In genomic region chr17:29505826-29506225, GRCh38 we compare ENCODE assay signal across 19 cellular contexts.
"Had no signal": no experiment of that assay in that cellular context is flagged by ENCODE, and none has a peak within 500 bp of the region (broad histone marks: within the 10 kb centered on the region; RNA-seq: fewer than 3 reads in every experiment).

No MANE protein-coding gene starts in this region.

- H3K27ac ChIP-seq: adrenal gland, gastroesophageal sphincter, psoas muscle, stomach had no signal

- H3K4me3 Mint-ChIP-seq: activated CD4-positive, alpha-beta T cell treated with anti-CD3 and anti-CD28 coated beads, Interleukin-2, amount 10 ng/mL, durations not matched to agents 7 days and 5 days; activated CD8-positive, alpha-beta T cell treated with anti-CD3 and anti-CD28 coated beads, Interleukin-2, amount 10 ng/mL, durations not matched to agents 7 days and 5 days; activated naive CD4-positive, alpha-beta T cell treated with anti-CD3 and anti-CD28 coated beads, Interleukin-2, amount 10 ng/mL, durations not matched to agents 7 days and 5 days; activated T-cell treated with anti-CD3 and anti-CD28 coated beads, Interleukin-2, amount 50 U/mL, for 24 hours; naive thymus-derived CD4-positive, alpha-beta T cell; T-helper 2 cell treated with Interferon-gamma antibody and Interleukin-4, amounts not matched to agents 5 μg/mL and 100 μg/mL, for 36 hours had no signal

- H3K9me3 Mint-ChIP-seq: activated CD4-positive, alpha-beta T cell treated with anti-CD3 and anti-CD28 coated beads, Interleukin-2, amount 10 ng/mL, durations not matched to agents 7 days and 5 days; activated naive CD4-positive, alpha-beta T cell treated with anti-CD3 and anti-CD28 coated beads, Interleukin-2, amount 10 ng/mL, durations not matched to agents 7 days and 5 days; activated T-cell treated with anti-CD3 and anti-CD28 coated beads, Interleukin-2, amount 50 U/mL, for 24 hours; activated T-helper 2 cell treated with anti-CD3 and anti-CD28 coated beads, Interferon-gamma antibody, Interleukin-2, Interleukin-4, amounts not matched to agents 10 μg/mL and 5 μg/mL and 100 μg/mL, durations not matched to agents 14 hours and 24 hours and 36 hours; naive thymus-derived CD4-positive, alpha-beta T cell; T-helper 2 cell treated with Interferon-gamma antibody and Interleukin-4, amounts not matched to agents 5 μg/mL and 100 μg/mL, for 36 hours had no signal

- H3K4me3 ChIP-seq: adrenal gland, gastroesophageal sphincter, psoas muscle, stomach had no signal

- ATAC-seq: activated CD8-positive, alpha-beta T cell treated with anti-CD3 and anti-CD28 coated beads, Interleukin-2, amount 10 ng/mL, durations not matched to agents 7 days and 5 days; esophagus mucosa; gastroesophageal sphincter; naive thymus-derived CD4-positive, alpha-beta T cell; psoas muscle; right cardiac atrium had no signal

- H3K27ac Mint-ChIP-seq: activated CD4-positive, alpha-beta T cell treated with anti-CD3 and anti-CD28 coated beads, Interleukin-2, amount 10 ng/mL, durations not matched to agents 7 days and 5 days; activated CD8-positive, alpha-beta T cell treated with anti-CD3 and anti-CD28 coated beads, Interleukin-2, amount 10 ng/mL, durations not matched to agents 7 days and 5 days; activated naive CD4-positive, alpha-beta T cell treated with anti-CD3 and anti-CD28 coated beads, Interleukin-2, amount 10 ng/mL, durations not matched to agents 7 days and 5 days; activated T-cell treated with anti-CD3 and anti-CD28 coated beads, Interleukin-2, amount 50 U/mL, for 24 hours; activated T-helper 2 cell treated with anti-CD3 and anti-CD28 coated beads, Interferon-gamma antibody, Interleukin-2, Interleukin-4, amounts not matched to agents 10 μg/mL and 5 μg/mL and 100 μg/mL, durations not matched to agents 14 hours and 24 hours and 36 hours; T-helper 2 cell treated with Interferon-gamma antibody and Interleukin-4, amounts not matched to agents 5 μg/mL and 100 μg/mL, for 36 hours had no signal

- H3K4me1 Mint-ChIP-seq: activated CD4-positive, alpha-beta T cell treated with anti-CD3 and anti-CD28 coated beads, Interleukin-2, amount 10 ng/mL, durations not matched to agents 7 days and 5 days; activated naive CD4-positive, alpha-beta T cell treated with anti-CD3 and anti-CD28 coated beads, Interleukin-2, amount 10 ng/mL, durations not matched to agents 7 days and 5 days had no signal

- H3K9me3 ChIP-seq: adrenal gland, gastroesophageal sphincter, psoas muscle, stomach had no signal

- H3K27me3 Mint-ChIP-seq: activated CD4-positive, alpha-beta T cell treated with anti-CD3 and anti-CD28 coated beads, Interleukin-2, amount 10 ng/mL, durations not matched to agents 7 days and 5 days; activated naive CD4-positive, alpha-beta T cell treated with anti-CD3 and anti-CD28 coated beads, Interleukin-2, amount 10 ng/mL, durations not matched to agents 7 days and 5 days; activated T-cell treated with anti-CD3 and anti-CD28 coated beads, Interleukin-2, amount 50 U/mL, for 24 hours; naive thymus-derived CD4-positive, alpha-beta T cell had no signal

- DNase-seq: activated CD4-positive, alpha-beta T cell treated with anti-CD3 and anti-CD28 coated beads, Interleukin-2, amount 10 ng/mL, durations not matched to agents 7 days and 5 days; activated CD8-positive, alpha-beta T cell treated with anti-CD3 and anti-CD28 coated beads, Interleukin-2, amount 10 ng/mL, durations not matched to agents 7 days and 5 days; activated naive CD4-positive, alpha-beta T cell treated with anti-CD3 and anti-CD28 coated beads, Interleukin-2, amount 10 ng/mL, durations not matched to agents 7 days and 5 days; activated T-cell treated with anti-CD3 and anti-CD28 coated beads, Interleukin-2, amount 50 U/mL, for 24 hours; adrenal gland; effector CD8-positive, alpha-beta T cell; mesendoderm; naive thymus-derived CD4-positive, alpha-beta T cell; psoas muscle; right cardiac atrium; stimulated activated CD4-positive, alpha-beta T cell treated with anti-CD3 and anti-CD28 coated beads, Interleukin-2, amount 100 ng/mL, for 24 hours; stomach; trophoblast cell had no signal

- H3K4me1 ChIP-seq: adrenal gland, gastroesophageal sphincter, psoas muscle, stomach had no signal

- H3K27me3 ChIP-seq: adrenal gland, gastroesophageal sphincter, stomach had no signal

- FAIRE-seq: astrocyte, bronchial epithelial cell had no signal
